ENCODE assay signal across 16 cellular contexts in genomic region chr12:131035268-131035681, GRCh38.
DNase-seq lines count a peak whose midpoint lies in the region; ATAC-seq and TF ChIP-seq lines count a peak whose summit lies in the region.
"Had no signal": no experiment of that assay in that cellular context is flagged by ENCODE, and none has a peak within 500 bp of the region (broad histone marks: within the 10 kb centered on the region; RNA-seq: fewer than 3 reads in every experiment).

No MANE protein-coding gene starts in this region.

- H3K36me3 ChIP-seq in upper lobe of right lung, result no peaks in the 10 kb centered on the region

- H3K9me3 Mint-ChIP-seq in memory B cell, result peaks cover 7% of the 10 kb centered on the region
- no peaks in the 10 kb centered on the region for H3K9me3 Mint-ChIP-seq in mesothelial cell of epicardium
- H3K9me3 Mint-ChIP-seq: natural killer cell had no signal

- H3K4me1 ChIP-seq in right cardiac atrium (ENCODE audit: control insufficient read depth, insufficient read depth, low read length) (no peaks in the 10 kb centered on the region), upper lobe of right lung (no peaks in the 10 kb centered on the region)

- H3K4me3 ChIP-seq in right cardiac atrium (ENCODE audit: low read length), result no peak overlapping the region
- H3K4me3 ChIP-seq in upper lobe of right lung, result no peak overlapping the region

- 65% methylated on average over 16 of the region's 16 CpGs for WGBS in right cardiac atrium

- H3K9me3 ChIP-seq in right cardiac atrium (ENCODE audit: control insufficient read depth, low read length), result no peaks in the 10 kb centered on the region
- no peaks in the 10 kb centered on the region for H3K9me3 ChIP-seq in upper lobe of right lung

- H3K36me3 Mint-ChIP-seq in memory B cell (peaks cover 2% of the 10 kb centered on the region), mesothelial cell of epicardium (no peaks in the 10 kb centered on the region)
- H3K36me3 Mint-ChIP-seq: natural killer cell had no signal

- H3K4me3 Mint-ChIP-seq in memory B cell (no peak overlapping the region), mesothelial cell of epicardium (no peak overlapping the region)
- H3K4me3 Mint-ChIP-seq: activated T-helper 1 cell treated with anti-CD3 and anti-CD28 coated beads, Interleukin-12 subunit alpha, Interleukin-12 subunit beta, Interleukin-2, Interleukin-4 antibody, amounts not matched to agents 30 ng/mL and 10 ng/mL and 1 ng/mL, durations not matched to agents 14 hours and 24 hours and 36 hours; HFFc6; natural killer cell; stimulated activated naive CD8-positive, alpha-beta T cell treated with anti-CD3 and anti-CD28 coated beads, Interleukin-15, amount 100 ng/mL, for 72 hours had no signal

- H3K27ac Mint-ChIP-seq in memory B cell (no peak overlapping the region), mesothelial cell of epicardium (no peak overlapping the region)
- H3K27ac Mint-ChIP-seq: activated T-helper 1 cell treated with anti-CD3 and anti-CD28 coated beads, Interleukin-12 subunit alpha, Interleukin-12 subunit beta, Interleukin-2, Interleukin-4 antibody, amounts not matched to agents 30 ng/mL and 10 ng/mL and 1 ng/mL, durations not matched to agents 14 hours and 24 hours and 36 hours; HFFc6; natural killer cell had no signal

- DNase-seq in right cardiac atrium (peak; percentile 15 to 71 (median 58)), Right ventricle myocardium inferior (ENCODE audit: missing footprints) (no peak), OCI-M1 (lab: John Stamatoyannopoulos, UW) (peak; percentile 79), memory B cell (ENCODE audit: low spot score in 2 of 2) (no peak), upper lobe of right lung (peak; percentile 82), mesothelial cell of epicardium (ENCODE audit: low spot score in 2 of 2, unreplicated experiment in 2 of 2) (no peak)
- DNase-seq: activated CD4-positive, alpha-beta T cell treated with anti-CD3 and anti-CD28 coated beads, Interleukin-2, amount 50 U/mL, for 1 hour; HFFc6; Karpas-422; natural killer cell; NCI-H146; NCI-H526; stimulated activated naive CD8-positive, alpha-beta T cell treated with anti-CD3 and anti-CD28 coated beads, Interleukin-15, amount 100 ng/mL, for 72 hours had no signal

- H3K27me3 Mint-ChIP-seq in memory B cell (peaks cover 13% of the 10 kb centered on the region), mesothelial cell of epicardium (ENCODE audit: low read depth) (no peaks in the 10 kb centered on the region)

- peaks cover 10% of the 10 kb centered on the region for H3K4me1 Mint-ChIP-seq in memory B cell
- peaks cover 12% of the 10 kb centered on the region for H3K4me1 Mint-ChIP-seq in mesothelial cell of epicardium
- H3K4me1 Mint-ChIP-seq: stimulated activated naive CD8-positive, alpha-beta T cell treated with anti-CD3 and anti-CD28 coated beads, Interleukin-15, amount 100 ng/mL, for 72 hours had no signal

- H3K27me3 ChIP-seq in right cardiac atrium (ENCODE audit: control insufficient read depth, insufficient read depth) (no peaks in the 10 kb centered on the region), upper lobe of right lung (no peaks in the 10 kb centered on the region)

- ATAC-seq in right cardiac atrium (peak; percentile 6 to 21), Right ventricle myocardium inferior (no peak), memory B cell (ENCODE audit: low read depth) (peak; percentile 26), upper lobe of right lung (peak; percentile 69), GM21390 (IDR thresholded peaks at IDR 0.05; ENCODE audit: unreplicated experiment) (no peak), GM18519 (IDR thresholded peaks at IDR 0.05; ENCODE audit: low FRiP score, unreplicated experiment) (no peak)
- ATAC-seq: stimulated activated naive CD8-positive, alpha-beta T cell treated with anti-CD3 and anti-CD28 coated beads, Interleukin-15, amount 100 ng/mL, for 72 hours had no signal

- H3K27ac ChIP-seq in right cardiac atrium (ENCODE audit: low read length) (no peak overlapping the region), upper lobe of right lung (no peak overlapping the region)

- no peak for TF ChIP-seq CTCF in upper lobe of right lung (IDR thresholded peaks at IDR 0.05)
- no peak for TF ChIP-seq CTCF in mesothelial cell of epicardium (IDR thresholded peaks at IDR 0.05; ENCODE audit: unreplicated experiment)

- intact Hi-C loops in right cardiac atrium (cut with DNase I), result no loop called here
- intact Hi-C loops in Right ventricle myocardium inferior (cut with DNase I), result no loop called here
- intact Hi-C loops in upper lobe of right lung (cut with DNase I), result no loop called here

Comparison
In these comparisons a context has a peak if more than half of its experiments do, and no peak if none do; other contexts are left out.
1. ATAC-seq: peak in right cardiac atrium (2 of 2), memory B cell (single experiment) and upper lobe of right lung (single experiment); none in Right ventricle myocardium inferior (single experiment), GM21390 (single experiment) and GM18519 (single experiment).
2. DNase-seq: peak in right cardiac atrium (3 of 3), OCI-M1 (single experiment) and upper lobe of right lung (single experiment); none in Right ventricle myocardium inferior (single experiment), memory B cell (0 of 2) and mesothelial cell of epicardium (0 of 2).